ENCODE assay signal across 19 cellular contexts in the genomic region with DNA sequence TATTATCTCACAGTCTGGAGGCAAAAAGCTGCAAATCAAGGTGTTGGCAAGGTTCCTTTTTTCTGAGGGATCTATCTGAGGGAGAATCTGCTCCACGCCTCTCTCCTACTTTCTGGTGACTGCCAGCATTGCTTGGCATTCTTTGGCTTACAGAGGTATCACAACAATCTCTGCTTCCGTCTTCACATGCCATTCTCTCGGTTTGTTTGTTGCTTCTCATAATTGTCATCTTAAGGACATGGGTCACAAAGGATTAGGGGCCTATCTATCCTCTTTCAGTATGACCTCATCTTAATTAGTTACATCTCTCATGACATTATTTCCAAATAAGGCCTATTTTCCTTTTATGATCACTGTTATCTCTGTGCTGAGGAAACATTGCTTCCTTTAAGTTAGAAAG.
"Had no signal": no experiment of that assay in that cellular context is flagged by ENCODE, and none has a peak within 500 bp of the region (broad histone marks: within the 10 kb centered on the region; RNA-seq: fewer than 3 reads in every experiment).

No MANE protein-coding gene starts in this region.

- H3K4me3 Mint-ChIP-seq: activated CD4-positive, alpha-beta T cell treated with anti-CD3 and anti-CD28 coated beads, Interleukin-2, amount 10 ng/mL, durations not matched to agents 7 days and 5 days; activated CD8-positive, alpha-beta T cell treated with anti-CD3 and anti-CD28 coated beads, Interleukin-2, amount 10 ng/mL, durations not matched to agents 7 days and 5 days; activated naive CD4-positive, alpha-beta T cell treated with anti-CD3 and anti-CD28 coated beads for 36 hours; activated T-cell treated with anti-CD3 and anti-CD28 coated beads, Interleukin-2, amount 50 U/mL, for 4 hours; memory B cell; naive B cell; stimulated activated memory B cell treated with anti-CD40 and anti-IgM and Interleukin-4, amounts not matched to agents 10 μg/mL and 1 μg/mL and 100 μg/mL, for 72 hours; T-cell had no signal

- H3K4me1 Mint-ChIP-seq: activated CD4-positive, alpha-beta T cell treated with anti-CD3 and anti-CD28 coated beads, Interleukin-2, amount 10 ng/mL, durations not matched to agents 7 days and 5 days; memory B cell; naive B cell; stimulated activated memory B cell treated with anti-CD40 and anti-IgM and Interleukin-4, amounts not matched to agents 10 μg/mL and 1 μg/mL and 100 μg/mL, for 72 hours; T-cell had no signal

- H3K36me3 Mint-ChIP-seq: memory B cell; naive B cell; stimulated activated memory B cell treated with anti-CD40 and anti-IgM and Interleukin-4, amounts not matched to agents 10 μg/mL and 1 μg/mL and 100 μg/mL, for 72 hours; T-cell had no signal

- DNase-seq: activated CD4-positive, alpha-beta T cell treated with anti-CD3 and anti-CD28 coated beads, Interleukin-2, amount 10 ng/mL, durations not matched to agents 7 days and 5 days; activated CD8-positive, alpha-beta memory T cell treated with anti-CD3 and anti-CD28 coated beads, Interleukin-2, amount 50 U/mL, for 4 hours; activated CD8-positive, alpha-beta T cell treated with anti-CD3 and anti-CD28 coated beads, Interleukin-2, amount 10 ng/mL, durations not matched to agents 7 days and 5 days; activated naive CD4-positive, alpha-beta T cell treated with anti-CD3 and anti-CD28 coated beads for 36 hours; activated T-cell treated with anti-CD3 and anti-CD28 coated beads, Interleukin-2, amount 50 U/mL, for 4 hours; body of pancreas; head of caudate nucleus; left ventricle myocardium superior; mucosa of descending colon; naive B cell; ovary; stimulated activated CD4-positive, alpha-beta T cell treated with anti-CD3 and anti-CD28 coated beads, Interleukin-4, amount 100 ng/mL, for 4 hours; T-cell; testis; upper lobe of left lung had no signal

- H3K27ac Mint-ChIP-seq: activated CD4-positive, alpha-beta T cell treated with anti-CD3 and anti-CD28 coated beads, Interleukin-2, amount 10 ng/mL, durations not matched to agents 7 days and 5 days; activated CD8-positive, alpha-beta T cell treated with anti-CD3 and anti-CD28 coated beads, Interleukin-2, amount 10 ng/mL, durations not matched to agents 7 days and 5 days; activated naive CD4-positive, alpha-beta T cell treated with anti-CD3 and anti-CD28 coated beads for 36 hours; memory B cell; naive B cell; stimulated activated memory B cell treated with anti-CD40 and anti-IgM and Interleukin-4, amounts not matched to agents 10 μg/mL and 1 μg/mL and 100 μg/mL, for 72 hours; T-cell had no signal

- H3K27me3 Mint-ChIP-seq: activated CD4-positive, alpha-beta T cell treated with anti-CD3 and anti-CD28 coated beads, Interleukin-2, amount 10 ng/mL, durations not matched to agents 7 days and 5 days; memory B cell; naive B cell; stimulated activated memory B cell treated with anti-CD40 and anti-IgM and Interleukin-4, amounts not matched to agents 10 μg/mL and 1 μg/mL and 100 μg/mL, for 72 hours; T-cell had no signal

- ATAC-seq: activated CD8-positive, alpha-beta T cell treated with anti-CD3 and anti-CD28 coated beads, Interleukin-2, amount 10 ng/mL, durations not matched to agents 7 days and 5 days; activated T-cell treated with anti-CD3 and anti-CD28 coated beads, Interleukin-2, amount 50 U/mL, for 4 hours; body of pancreas; left ventricle myocardium superior; mucosa of descending colon; sciatic nerve; stimulated activated memory B cell treated with anti-CD40 and anti-IgM and Interleukin-4, amounts not matched to agents 10 μg/mL and 1 μg/mL and 100 μg/mL, for 72 hours; T-cell had no signal

- H3K4me3 ChIP-seq: body of pancreas, mucosa of descending colon, ovary, smooth muscle cell, testis, upper lobe of left lung had no signal
